In genomic region chr16:81094771-81095251, GRCh38 we compare ENCODE assay signal across 1 cellular context.
TF ChIP-seq lines count a peak whose summit lies in the region.

No MANE protein-coding gene starts in this region.

TF ChIP-seq in HCT116, 20 proteins besides CTCF, POLR2A, EP300 and RAD21 (continued from another document):
- TF ChIP-seq ATF3 (IDR thresholded peaks at IDR 0.05) = no peak
